Comparison of ENCODE assay signal across 13 cellular contexts in genomic region chr1:2398871-2399270, GRCh38.
"Had no signal": no experiment of that assay in that cellular context is flagged by ENCODE, and none has a peak within 500 bp of the region (broad histone marks: within the 10 kb centered on the region; RNA-seq: fewer than 3 reads in every experiment).

No MANE protein-coding gene starts in this region.

- ATAC-seq: activated CD4-positive, CD25-positive, alpha-beta regulatory T cell treated with anti-CD3 and anti-CD28 coated beads, Interleukin-2, amount 50 U/mL, for 24 hours; mucosa of descending colon; pancreas; sciatic nerve had no signal

- H3K27me3 Mint-ChIP-seq: activated CD4-positive, alpha-beta memory T cell treated with anti-CD3 and anti-CD28 coated beads for 36 hours had no signal

- DNase-seq: activated CD4-positive, alpha-beta memory T cell treated with anti-CD3 and anti-CD28 coated beads for 36 hours; activated naive CD4-positive, alpha-beta T cell treated with Interleukin-2 at 50 U/mL for 16 hours; amniotic stem cell; caudate nucleus; colonic mucosa; left ventricle myocardium inferior; mucosa of descending colon had no signal

- H3K9me3 Mint-ChIP-seq: activated CD4-positive, alpha-beta memory T cell treated with anti-CD3 and anti-CD28 coated beads for 36 hours; activated T-helper 1 cell treated with anti-CD3 and anti-CD28 coated beads, Interleukin-12 subunit alpha, Interleukin-12 subunit beta, Interleukin-2, Interleukin-4 antibody, amounts not matched to agents 30 ng/mL and 10 ng/mL and 1 ng/mL, durations not matched to agents 14 hours and 24 hours and 36 hours; nephron; T-helper 2 cell treated with Interferon-gamma antibody and Interleukin-4, amounts not matched to agents 5 μg/mL and 100 μg/mL, for 36 hours had no signal

- H3K4me3 Mint-ChIP-seq: activated CD4-positive, alpha-beta memory T cell treated with anti-CD3 and anti-CD28 coated beads for 36 hours; activated T-helper 1 cell treated with anti-CD3 and anti-CD28 coated beads, Interleukin-12 subunit alpha, Interleukin-12 subunit beta, Interleukin-2, Interleukin-4 antibody, amounts not matched to agents 30 ng/mL and 10 ng/mL and 1 ng/mL, durations not matched to agents 14 hours and 24 hours and 36 hours; nephron; T-helper 2 cell treated with Interferon-gamma antibody and Interleukin-4, amounts not matched to agents 5 μg/mL and 100 μg/mL, for 36 hours had no signal

- H3K27ac Mint-ChIP-seq: activated CD4-positive, alpha-beta memory T cell treated with anti-CD3 and anti-CD28 coated beads for 36 hours; activated T-helper 1 cell treated with anti-CD3 and anti-CD28 coated beads, Interleukin-12 subunit alpha, Interleukin-12 subunit beta, Interleukin-2, Interleukin-4 antibody, amounts not matched to agents 30 ng/mL and 10 ng/mL and 1 ng/mL, durations not matched to agents 14 hours and 24 hours and 36 hours; T-helper 2 cell treated with Interferon-gamma antibody and Interleukin-4, amounts not matched to agents 5 μg/mL and 100 μg/mL, for 36 hours had no signal
